Comparison of ENCODE assay signal across 1 cellular context in the genomic region with DNA sequence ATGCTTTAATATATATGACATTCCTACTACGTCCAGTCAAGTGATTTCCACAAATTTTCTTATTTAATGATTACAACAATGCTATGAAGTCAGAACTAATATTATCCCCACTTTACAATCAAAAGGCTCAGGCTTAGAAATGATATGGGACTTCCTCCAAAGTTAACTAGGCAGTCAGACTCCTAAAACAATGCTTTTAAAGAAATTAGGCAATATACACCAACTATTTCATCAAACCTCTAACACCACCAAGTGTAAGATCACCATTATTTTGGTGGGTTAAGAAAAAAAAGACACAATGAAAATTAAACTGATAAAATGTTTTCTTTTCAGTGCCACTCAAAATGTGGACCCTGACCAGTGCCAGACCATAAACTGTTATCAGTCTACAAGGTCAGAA.
TF ChIP-seq lines count a peak whose summit lies in the region.

No MANE protein-coding gene starts in this region.

TF ChIP-seq in GM23338, 12 proteins besides CTCF, POLR2A, EP300 and RAD21 (continued from another document):
- TF ChIP-seq REST (IDR thresholded peaks at IDR 0.05; ENCODE audit: unreplicated experiment), result no peak
- TF ChIP-seq NANOG (IDR thresholded peaks at IDR 0.05; ENCODE audit: borderline replicate concordance), result no peak
- no peak for TF ChIP-seq ZNF331 (CRISPR knock-in tag; IDR thresholded peaks at IDR 0.05; ENCODE audit: low read depth)
